2 cellular contexts compared by ENCODE assay signal in genomic region chr6:125981566-125982185, GRCh38.
TF ChIP-seq lines count a peak whose summit lies in the region.

No MANE protein-coding gene starts in this region.

TF ChIP-seq in liver, 16 proteins besides CTCF, POLR2A, EP300 and RAD21:
- TF ChIP-seq HNF4A (conservative IDR thresholded peaks at IDR 0.05): peak; percentile 29 to 48
- TF ChIP-seq JUND (IDR thresholded peaks at IDR 0.05): peak in 1 of 2 donors; percentile 8
- TF ChIP-seq RXRA (IDR thresholded peaks at IDR 0.05): peak; percentile 50 to 62
- TF ChIP-seq HNF4G (IDR thresholded peaks at IDR 0.05): no peak
- no peak for TF ChIP-seq YY1 (IDR thresholded peaks at IDR 0.05)
- peak; percentile 12 for TF ChIP-seq SP1 (IDR thresholded peaks at IDR 0.05)

TF ChIP-seq in HepG2, 621 proteins besides CTCF, POLR2A, EP300 and RAD21:
- TF ChIP-seq CENPT (CRISPR knock-in tag; IDR thresholded peaks at IDR 0.05; ENCODE audit: low read depth) (no peak), NR2F1 (CRISPR knock-in tag; IDR thresholded peaks at IDR 0.05) (no peak), FLYWCH1 (CRISPR knock-in tag; IDR thresholded peaks at IDR 0.05) (no peak), ZMYM4 (CRISPR knock-in tag; IDR thresholded peaks at IDR 0.05) (no peak), ZNF276 (CRISPR knock-in tag; IDR thresholded peaks at IDR 0.05; ENCODE audit: low read depth) (no peak), SATB2 (CRISPR knock-in tag; IDR thresholded peaks at IDR 0.05) (no peak), U2AF1 (optimal IDR thresholded peaks at IDR 0.05; ENCODE audit: low read depth, low read length) (no peak), SAP130 (CRISPR knock-in tag; IDR thresholded peaks at IDR 0.05; ENCODE audit: low read depth) (no peak), CEBPZ (IDR thresholded peaks at IDR 0.05; ENCODE audit: low read length) (no peak), SNAI1 (CRISPR knock-in tag; IDR thresholded peaks at IDR 0.05; ENCODE audit: borderline replicate concordance) (no peak), GABPA (IDR thresholded peaks at IDR 0.05; ENCODE audit: low read depth, low read length) (no peak), GABPA (CRISPR knock-in tag; IDR thresholded peaks at IDR 0.05; ENCODE audit: low read depth) (no peak), ZFX (CRISPR knock-in tag; IDR thresholded peaks at IDR 0.05; ENCODE audit: low read depth) (no peak), PHF20 (CRISPR knock-in tag; IDR thresholded peaks at IDR 0.05) (no peak), KDM1A (CRISPR knock-in tag; IDR thresholded peaks at IDR 0.05) (no peak), ZNF749 (CRISPR knock-in tag; IDR thresholded peaks at IDR 0.05; ENCODE audit: borderline replicate concordance) (no peak), ZFP36L2 (CRISPR knock-in tag; IDR thresholded peaks at IDR 0.05) (no peak), ZFY (CRISPR knock-in tag; IDR thresholded peaks at IDR 0.05) (no peak), SAFB2 (CRISPR knock-in tag; IDR thresholded peaks at IDR 0.05; ENCODE audit: borderline replicate concordance, low read depth) (no peak), SCMH1 (CRISPR knock-in tag; IDR thresholded peaks at IDR 0.05; ENCODE audit: borderline replicate concordance) (no peak), NRL (CRISPR knock-in tag; IDR thresholded peaks at IDR 0.05; ENCODE audit: borderline replicate concordance) (no peak)
TF ChIP-seq in HepG2: peak in this region for 0.
